ENCODE assay signal across 10 cellular contexts in the genomic region with DNA sequence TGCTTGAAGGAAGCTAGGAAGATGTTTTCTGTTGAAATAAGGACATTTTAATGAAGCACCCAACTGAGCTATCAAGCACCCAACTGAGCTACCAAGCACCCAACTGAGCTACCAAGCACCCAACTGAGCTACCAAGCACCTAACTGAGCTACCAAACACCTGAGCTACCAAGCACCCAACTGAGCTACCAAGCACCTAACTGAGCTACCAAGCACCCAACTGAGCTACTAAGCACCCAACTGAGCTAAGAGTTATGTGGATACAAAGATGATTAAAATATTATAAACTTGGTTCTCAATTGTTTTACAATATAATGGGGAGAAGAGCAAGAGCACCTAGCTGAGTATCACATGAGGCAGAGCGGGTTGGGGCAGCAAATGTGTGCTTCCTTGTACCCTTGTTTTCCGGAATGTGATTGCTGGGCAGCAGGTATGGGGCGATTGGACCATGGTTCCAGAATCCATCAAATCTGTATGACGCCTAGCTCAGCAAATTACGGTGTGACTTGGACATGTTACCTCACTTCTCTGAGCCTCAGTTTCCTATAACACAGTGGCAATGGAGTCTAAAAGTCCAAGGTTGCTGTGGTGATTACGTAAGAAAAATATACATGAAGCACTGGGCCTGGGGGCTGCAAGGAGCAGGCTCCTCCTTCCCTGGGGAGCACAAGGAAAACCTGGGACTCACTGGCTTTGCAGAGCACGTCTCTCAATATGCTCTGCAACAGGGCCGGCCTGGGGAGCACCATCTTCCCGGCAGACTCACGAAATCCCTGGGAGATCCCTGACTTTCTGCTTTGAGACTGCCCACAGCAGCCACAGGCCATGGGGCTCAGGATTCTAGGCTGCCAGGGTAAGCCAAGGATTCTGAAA. TPM values are rescaled to one million over a fixed set of nuclear protein-coding genes. Genes with fewer than 3 reads are reported as not detected.
A peak's percentile ranks its signal among the peaks of the same experiment; 100 is the strongest.
DNase-seq lines count a peak whose midpoint lies in the region; ATAC-seq, FAIRE-seq and TF ChIP-seq lines count a peak whose summit lies in the region.
"Had no signal": no experiment of that assay in that cellular context is flagged by ENCODE, and none has a peak within 500 bp of the region (broad histone marks: within the 10 kb centered on the region; RNA-seq: fewer than 3 reads in every experiment).

No MANE protein-coding gene starts in this region.

- H3K4me3 ChIP-seq in DOHH2 (ENCODE audit: low read length) (peak overlapping the region; percentile 64), Panc1 (ENCODE audit: low read depth in 2 of 2, low read length in 2 of 2) (no peak overlapping the region), endothelial cell of umbilical vein (replicated peaks in 1 of 3; ENCODE audit: insufficient read depth in 1 of 3, low read depth in 1 of 3, low read length in 3 of 3) (no peak overlapping the region), sigmoid colon (no peak overlapping the region), WERI-Rb-1 (ENCODE audit: low read depth, low read length) (no peak overlapping the region)

- 77 to 91% methylated on average over 10 of the region's 10 CpGs for WGBS in sigmoid colon, 2 donors

- no peaks in the 10 kb centered on the region for H3K9me1 ChIP-seq in endothelial cell of umbilical vein (replicated peaks; ENCODE audit: control insufficient read depth, extremely low read depth, insufficient read depth, low read length)

- H3K27me3 ChIP-seq in DOHH2 (ENCODE audit: control insufficient read depth, low read length) (no peaks in the 10 kb centered on the region), Panc1 (ENCODE audit: control insufficient read depth, insufficient read depth, low read length) (no peaks in the 10 kb centered on the region), endothelial cell of umbilical vein (ENCODE audit: control insufficient read depth in 2 of 2, insufficient read depth in 2 of 2, low read length in 2 of 2) (no peaks in the 10 kb centered on the region), sigmoid colon (no peaks in the 10 kb centered on the region), WERI-Rb-1 (ENCODE audit: insufficient read depth, low read depth, severe bottlenecking) (no peaks in the 10 kb centered on the region)

- in situ Hi-C loops in Panc1 (cut with HindIII; ENCODE audit: low pct_unique_long_range_greater_than_20kb, low sequenced_read_pairs) = no loop called here

- no peak for TF ChIP-seq POLR2A in endothelial cell of umbilical vein (IDR thresholded peaks at IDR 0.05; ENCODE audit: low read depth, low read length)
- no peak for TF ChIP-seq POLR2A in sigmoid colon (IDR thresholded peaks at IDR 0.05)

- peak overlapping the region; percentile 25 for H2AFZ ChIP-seq in endothelial cell of umbilical vein (ENCODE audit: low read depth, low read length)

- ATAC-seq in Panc1 = no peak
- ATAC-seq in GM21423 (IDR thresholded peaks at IDR 0.05; ENCODE audit: unreplicated experiment) = no peak

- TF ChIP-seq EP300 in sigmoid colon (IDR thresholded peaks at IDR 0.05) = no peak

- H3K9me3 ChIP-seq in DOHH2 (ENCODE audit: control insufficient read depth, insufficient read depth, low read length) = no peaks in the 10 kb centered on the region
- no peaks in the 10 kb centered on the region for H3K9me3 ChIP-seq in Panc1 (ENCODE audit: control insufficient read depth, insufficient read depth, low read depth, low read length)
- H3K9me3 ChIP-seq in endothelial cell of umbilical vein (replicated peaks; ENCODE audit: control insufficient read depth, insufficient read depth, low read length) = no peaks in the 10 kb centered on the region
- no peaks in the 10 kb centered on the region for H3K9me3 ChIP-seq in sigmoid colon
- H3K9me3 ChIP-seq in WERI-Rb-1 (ENCODE audit: severe bottlenecking) = no peaks in the 10 kb centered on the region

- H3K4me1 ChIP-seq in DOHH2 (ENCODE audit: control insufficient read depth, low read length) (peaks cover 99% of the 10 kb centered on the region), Panc1 (ENCODE audit: control insufficient read depth, insufficient read depth, low read length) (peaks cover 54% of the 10 kb centered on the region), endothelial cell of umbilical vein (ENCODE audit: control insufficient read depth, extremely low read depth, insufficient read depth, low read length) (peaks cover 33% of the 10 kb centered on the region), sigmoid colon (peaks cover 0 to 100% (median 99%) of the 10 kb centered on the region in 4 donors)

- peak overlapping the region; percentile 98 for H3K27ac ChIP-seq in DOHH2 (ENCODE audit: low read depth, low read length)
- peak overlapping the region; percentile 80 for H3K27ac ChIP-seq in Panc1 (ENCODE audit: low read length)
- peak overlapping the region; percentile 91 for H3K27ac ChIP-seq in endothelial cell of umbilical vein (ENCODE audit: insufficient read depth, low read depth, low read length)
- peak overlapping the region; percentile 87 to 98 (median 95) for H3K27ac ChIP-seq in sigmoid colon
- no peak overlapping the region for H3K27ac ChIP-seq in WERI-Rb-1

- peaks cover 56% of the 10 kb centered on the region for H3F3A ChIP-seq in DOHH2 (ENCODE audit: control insufficient read depth, insufficient read depth)

- POLR2A ChIA-PET in Panc1 (lab: Charles Lee) (no interaction called here), endothelial cell of umbilical vein (lab: Charles Lee) (interaction anchor here (2.5 kb wide), 1 partner anchor 16 kb away, joined by 6 read pairs; no protein-coding TSS in a partner anchor)

- H3K4me2 ChIP-seq in DOHH2 (ENCODE audit: low read length) (peak overlapping the region; percentile 97), endothelial cell of umbilical vein (ENCODE audit: insufficient read depth, low read length) (no peak overlapping the region)

- H3K36me3 ChIP-seq in DOHH2 (ENCODE audit: control insufficient read depth, low read length) (peaks cover 58% of the 10 kb centered on the region), Panc1 (ENCODE audit: control insufficient read depth, insufficient read depth, low read length) (no peaks in the 10 kb centered on the region), endothelial cell of umbilical vein (ENCODE audit: control insufficient read depth in 2 of 2, extremely low read depth in 1 of 2, insufficient read depth in 2 of 2, low read length in 2 of 2) (peaks cover 0 to 3% of the 10 kb centered on the region in 2 experiments), sigmoid colon (no peaks in the 10 kb centered on the region), WERI-Rb-1 (no peaks in the 10 kb centered on the region)

- no peak for DNase-seq in Panc1 (ENCODE audit: low read depth, low spot score)
- DNase-seq in endothelial cell of umbilical vein (ENCODE audit: low read depth, low spot score) = no peak
- no peak for DNase-seq in sigmoid colon
- DNase-seq in central memory CD4-positive, alpha-beta T cell = no peak
- no peak for DNase-seq in WERI-Rb-1
- DNase-seq in iPS-NIHi11 (ENCODE audit: low spot score) = no peak
- DNase-seq: NCI-H524 had no signal

- H3K9ac ChIP-seq in endothelial cell of umbilical vein (replicated peaks; ENCODE audit: extremely low read depth, insufficient read depth, low read length) = no peak overlapping the region

- H4K20me1 ChIP-seq in DOHH2 (ENCODE audit: control insufficient read depth, insufficient read depth, low read depth, low read length) (no peaks in the 10 kb centered on the region), endothelial cell of umbilical vein (replicated peaks; ENCODE audit: control insufficient read depth, extremely low read depth, insufficient read depth, low read length) (no peaks in the 10 kb centered on the region)

- dilution Hi-C loops in endothelial cell of umbilical vein (cut with MboI; ENCODE audit: extremely low pct_ligation_motif_present, low sequenced_read_pairs) = no loop called here

- H3K9me2 ChIP-seq in DOHH2 (replicated peaks; ENCODE audit: control insufficient read depth, low read length) = no peaks in the 10 kb centered on the region

- FAIRE-seq in endothelial cell of umbilical vein (lab: Jason Lieb, UNC) = peak; percentile 48
- FAIRE-seq: G401.6 had no signal

- H3K79me2 ChIP-seq in DOHH2 (ENCODE audit: control insufficient read depth, low read length) (peaks cover 45% of the 10 kb centered on the region), endothelial cell of umbilical vein (ENCODE audit: control insufficient read depth, insufficient read depth, low read length) (no peaks in the 10 kb centered on the region)

- no TSS peak for BruUV-seq in Panc1 (replicated peaks; lab: Mats Ljungman, UMichigan)
- no TSS peak for BruUV-seq in endothelial cell of umbilical vein (replicated peaks; lab: Mats Ljungman, UMichigan)

- no peak for TF ChIP-seq CTCF in DOHH2 (IDR thresholded peaks at IDR 0.05; ENCODE audit: low read depth, low read length, poor library complexity, severe bottlenecking)
- TF ChIP-seq CTCF in Panc1 (IDR thresholded peaks at IDR 0.05) = no peak
- TF ChIP-seq CTCF in endothelial cell of umbilical vein (IDR thresholded peaks at IDR 0.05; ENCODE audit: extremely low read depth in 1 of 2, insufficient read depth in 1 of 2, low read depth in 1 of 2, low read length in 2 of 2) = no peak
- no peak for TF ChIP-seq CTCF in sigmoid colon (IDR thresholded peaks at IDR 0.05)
- TF ChIP-seq CTCF in WERI-Rb-1 (IDR thresholded peaks at IDR 0.05; ENCODE audit: low read depth, low read length) = no peak

- CTCF ChIA-PET in Panc1 (lab: Charles Lee) (interaction anchor here (0.6 to 1.3 kb wide), 3 partner anchors 28 to 242 kb away, joined by 3 to 13 read pairs (median 4); no protein-coding TSS in a partner anchor), endothelial cell of umbilical vein (lab: Charles Lee) (interaction anchor here (0.8 to 4.4 kb wide), 12 partner anchors 9 to 182 kb away, joined by 3 to 21 read pairs (median 6); a partner anchor contains a TSS)

- intact Hi-C loops in Panc1 (cut with micrococcal nuclease; ENCODE audit: unreplicated experiment) (no loop called here), endothelial cell of umbilical vein (cut with micrococcal nuclease) (no loop called here), sigmoid colon (cut with DNase I) (no loop called here)

RNA-seq across cellular contexts. Expression of a gene that starts 11.3 kb away (rescaled TPM):
- total RNA-seq in Panc1 (2021; ENCODE audit: unreplicated experiment) (7.8 TPM), endothelial cell of umbilical vein (9.8 and 13.9 TPM in 2 replicates), sigmoid colon (10 to 100 TPM in 3 of 4 donors, 1 to 10 TPM in 1; 5.8 to 18.0 (median 14.8) TPM)
- 9.4 TPM for polyA plus RNA-seq in Panc1 (2012; ENCODE audit: insufficient read length)
- polyA plus RNA-seq in endothelial cell of umbilical vein (7.4 and 8.6 TPM in 2 replicates), sigmoid colon (10 to 100 TPM in 2 of 3 donors, 1 to 10 TPM in 1; 4.8 to 18.1 (median 15.5) TPM)
- 4.6 and 5.9 TPM in 2 replicates for polyA plus RNA-seq in endothelial cell of umbilical vein (2011; cell fraction: cytosol; rRNA removed)
- 18.9 and 19.7 TPM in 2 replicates for polyA plus RNA-seq in endothelial cell of umbilical vein (2011; cell fraction: nucleus; rRNA removed)
- polyA plus RNA-seq in endothelial cell of umbilical vein (2012) = 3.7 TPM in 2 replicates
- polyA minus RNA-seq in endothelial cell of umbilical vein = 18.1 and 19.5 TPM in 2 replicates
- polyA minus RNA-seq in endothelial cell of umbilical vein (2011; cell fraction: cytosol; rRNA and poly(A)+ RNA removed) = 1.2 TPM
- 12.7 and 16.3 TPM in 2 replicates for polyA minus RNA-seq in endothelial cell of umbilical vein (2011; cell fraction: nucleus; rRNA and poly(A)+ RNA removed)

RNA-seq across cellular contexts. Expression of a gene that starts 58.4 kb away (rescaled TPM):
- total RNA-seq in Panc1 (2021; ENCODE audit: unreplicated experiment) (166 TPM), endothelial cell of umbilical vein (220 and 260 TPM in 2 replicates), sigmoid colon (100 to 1,000 TPM; 307 to 378 (median 342) TPM)
- 372 TPM for polyA plus RNA-seq in Panc1 (2012; ENCODE audit: insufficient read length)
- polyA plus RNA-seq in endothelial cell of umbilical vein (304 and 330 TPM in 2 replicates), sigmoid colon (100 to 1,000 TPM; 304 to 467 (median 403) TPM)
- polyA plus RNA-seq in endothelial cell of umbilical vein (2011; cell fraction: cytosol; rRNA removed) = 356 and 439 TPM in 2 replicates
- polyA plus RNA-seq in endothelial cell of umbilical vein (2011; cell fraction: nucleus; rRNA removed) = 128 and 211 TPM in 2 replicates
- polyA plus RNA-seq in endothelial cell of umbilical vein (2012) = 324 and 416 TPM in 2 replicates
- polyA minus RNA-seq in endothelial cell of umbilical vein = 113 and 123 TPM in 2 replicates
- 72.4 TPM for polyA minus RNA-seq in endothelial cell of umbilical vein (2011; cell fraction: cytosol; rRNA and poly(A)+ RNA removed)
- polyA minus RNA-seq in endothelial cell of umbilical vein (2011; cell fraction: nucleus; rRNA and poly(A)+ RNA removed) = 57.2 and 58.1 TPM in 2 replicates
